Comparison of ENCODE assay signal across 21 cellular contexts in genomic region chr3:117893638-117894037, GRCh38.
DNase-seq lines count a peak whose midpoint lies in the region; ATAC-seq and TF ChIP-seq lines count a peak whose summit lies in the region.
"Had no signal": no experiment of that assay in that cellular context is flagged by ENCODE, and none has a peak within 500 bp of the region (broad histone marks: within the 10 kb centered on the region; RNA-seq: fewer than 3 reads in every experiment).

No MANE protein-coding gene starts in this region.

- H3K27me3 ChIP-seq in SK-N-SH (ENCODE audit: insufficient read depth), result no peaks in the 10 kb centered on the region
- no peaks in the 10 kb centered on the region for H3K27me3 ChIP-seq in neural cell (ENCODE audit: insufficient read depth, low read depth, low read length)
- no peaks in the 10 kb centered on the region for H3K27me3 ChIP-seq in thyroid gland
- H3K27me3 ChIP-seq: colonic mucosa, SJSA1, upper lobe of right lung had no signal

- H3K4me2 ChIP-seq in SK-N-SH, result no peak overlapping the region; the same call in 1 of the 2 replicates
- H3K4me2 ChIP-seq in neural cell (ENCODE audit: low read length), result no peak overlapping the region

- H3K27ac ChIP-seq in SK-N-SH (ENCODE audit: low read depth in 2 of 2, low read length in 1 of 2) (peak overlapping the region in 1 of 2 experiments; percentile 16; a peak in 1 of 4 replicates), neural cell (ENCODE audit: low read length) (peak overlapping the region; percentile 63), thyroid gland (no peak overlapping the region)
- H3K27ac ChIP-seq: 22Rv1, colonic mucosa, SJSA1, upper lobe of right lung had no signal

- H3K9ac ChIP-seq in SK-N-SH, result no peak overlapping the region
- no peak overlapping the region for H3K9ac ChIP-seq in neural cell (ENCODE audit: low read length)

- POLR2A ChIA-PET in SK-N-SH (lab: Yijun Ruan, JAX), result no interaction called here

- H2AFZ ChIP-seq in SK-N-SH (ENCODE audit: low read depth), result no peak overlapping the region
- no peak overlapping the region for H2AFZ ChIP-seq in neural cell (ENCODE audit: low read depth, low read length)

- TF ChIP-seq POLR2A in thyroid gland (IDR thresholded peaks at IDR 0.05), result no peak

- TF ChIP-seq RAD21 in SK-N-SH (IDR thresholded peaks at IDR 0.05; ENCODE audit: low read length) (no peak), neural cell (conservative IDR thresholded peaks at IDR 0.05) (no peak)

- CTCF ChIA-PET in SK-N-SH (lab: Yijun Ruan, JAX), result interaction anchor here (1.3 to 1.5 kb wide), 2 partner anchors 11 to 13 kb away, joined by 4 to 5 read pairs; no protein-coding TSS in a partner anchor

- TF ChIP-seq EP300 in SK-N-SH (IDR thresholded peaks at IDR 0.05; ENCODE audit: borderline replicate concordance in 1 of 2, low read depth in 1 of 2, low read length in 1 of 2) (no peak), neural cell (conservative IDR thresholded peaks at IDR 0.05; ENCODE audit: poor library complexity, severe bottlenecking) (peak; percentile 72)

- H4K20me1 ChIP-seq in SK-N-SH (ENCODE audit: insufficient read depth) (no peaks in the 10 kb centered on the region), neural cell (ENCODE audit: insufficient read depth) (no peaks in the 10 kb centered on the region)

- 37% methylated on average over 2 of the region's 2 CpGs for WGBS in SK-N-SH (ENCODE audit: low lambda C conversion rate)
- WGBS in thyroid gland, 2 donors, result 49 to 58% methylated on average over 2 of the region's 2 CpGs

- H3K9me3 ChIP-seq in SK-N-SH (no peaks in the 10 kb centered on the region), neural cell (ENCODE audit: low read length) (no peaks in the 10 kb centered on the region), thyroid gland (no peaks in the 10 kb centered on the region)
- H3K9me3 ChIP-seq: colonic mucosa, SJSA1, upper lobe of right lung had no signal

- H3K36me3 ChIP-seq in SK-N-SH (replicated peaks in 1 of 2; ENCODE audit: control insufficient read depth in 1 of 2, insufficient read depth in 2 of 2, low read length in 1 of 2) (no peaks in the 10 kb centered on the region), neural cell (ENCODE audit: insufficient read depth, low read length) (no peaks in the 10 kb centered on the region), thyroid gland (no peaks in the 10 kb centered on the region)
- H3K36me3 ChIP-seq: colonic mucosa, SJSA1, upper lobe of right lung had no signal

- H3K9me2 ChIP-seq in SK-N-SH (no peaks in the 10 kb centered on the region), neural cell (ENCODE audit: insufficient read depth, low read length) (no peaks in the 10 kb centered on the region)

- no peak for ATAC-seq in HG02938 (IDR thresholded peaks at IDR 0.05; ENCODE audit: unreplicated experiment)
- ATAC-seq: activated CD4-positive, alpha-beta T cell treated with anti-CD3 and anti-CD28 coated beads for 36 hours; upper lobe of right lung had no signal

- TF ChIP-seq CTCF in SK-N-SH (IDR thresholded peaks at IDR 0.05), result no peak
- TF ChIP-seq CTCF in neural cell (IDR thresholded peaks at IDR 0.05; ENCODE audit: poor library complexity, severe bottlenecking), result no peak
- TF ChIP-seq CTCF in thyroid gland (IDR thresholded peaks at IDR 0.05), result no peak

- peaks cover 5 to 8% of the 10 kb centered on the region in 2 experiments; a peak in 3 of 4 replicates for H3K4me1 ChIP-seq in SK-N-SH (ENCODE audit: control insufficient read depth in 1 of 2, insufficient read depth in 2 of 2, low read depth in 1 of 2, low read length in 1 of 2)
- H3K4me1 ChIP-seq in thyroid gland, result no peaks in the 10 kb centered on the region
- H3K4me1 ChIP-seq: colonic mucosa, SJSA1, upper lobe of right lung had no signal

- H3K4me3 ChIP-seq in SK-N-SH (ENCODE audit: low read depth in 2 of 2, low read length in 1 of 2) (no peak overlapping the region), neural cell (ENCODE audit: low read length) (peak overlapping the region; percentile 10), thyroid gland (replicated peaks in 1 of 3) (no peak overlapping the region)
- H3K4me3 ChIP-seq: colonic mucosa, SJSA1, upper lobe of right lung had no signal

- DNase-seq in NCI-H2081 (lab: John Stamatoyannopoulos, UW) (peak; percentile 15 to 68), NCI-H2081 treated with DMSO at 0.1 percent for 48 hours (lab: John Stamatoyannopoulos, UW) (no peak), NCI-H2029 treated with DMSO at 0.1 percent for 48 hours (lab: John Stamatoyannopoulos, UW) (peak; percentile 54), SK-N-SH (no peak), SKM-1 treated with dmso at 0.1 percent for 144 hours (lab: John Stamatoyannopoulos, UW; ENCODE audit: unreplicated experiment) (no peak), thyroid gland (no peak)
- DNase-seq: activated CD4-positive, alpha-beta T cell treated with anti-CD3 and anti-CD28 coated beads for 36 hours; activated naive CD4-positive, alpha-beta T cell; aorta; colonic mucosa; foreskin fibroblast; H9; NCI-H2107; retina; stimulated activated CD4-positive, alpha-beta T cell treated with anti-CD3 and anti-CD28 coated beads, Interleukin-15, amount 100 ng/mL, for 24 hours; T1000; upper lobe of right lung had no signal

- no peaks in the 10 kb centered on the region for H3K79me2 ChIP-seq in SK-N-SH (ENCODE audit: insufficient read depth)
- H3K79me2 ChIP-seq in neural cell (replicated peaks; ENCODE audit: insufficient read depth, low read length), result no peaks in the 10 kb centered on the region

- no peaks in the 10 kb centered on the region for H3F3A ChIP-seq in SK-N-SH (replicated peaks; ENCODE audit: insufficient read depth)
- H3F3A ChIP-seq in neural cell (ENCODE audit: insufficient read depth, low read length, poor library complexity, severe bottlenecking), result no peaks in the 10 kb centered on the region

- intact Hi-C loops in thyroid gland (cut with DNase I), result no loop called here

TF ChIP-seq in SK-N-SH, 30 proteins besides CTCF, POLR2A, EP300 and RAD21:
- TF ChIP-seq PBX3 (IDR thresholded peaks at IDR 0.05), result peak; percentile 33; the same call in 1 of the 2 replicates
- no peak for TF ChIP-seq TAF1 (IDR thresholded peaks at IDR 0.05; ENCODE audit: borderline replicate concordance, low read depth, low read length)
- TF ChIP-seq YY1 (IDR thresholded peaks at IDR 0.05; ENCODE audit: low read depth), result no peak
- no peak for TF ChIP-seq TEAD4 (IDR thresholded peaks at IDR 0.05; ENCODE audit: borderline replicate concordance, insufficient read depth)
TF ChIP-seq in SK-N-SH: peak in this region for 1.

TF ChIP-seq in neural cell, 6 proteins besides CTCF, POLR2A, EP300 and RAD21:
- no peak for TF ChIP-seq SMC3 (conservative IDR thresholded peaks at IDR 0.05; ENCODE audit: poor library complexity)
- peak; percentile 28 for TF ChIP-seq POLR2AphosphoS5 (IDR thresholded peaks at IDR 0.05)
- peak; percentile 71 for TF ChIP-seq REST (IDR thresholded peaks at IDR 0.05; ENCODE audit: borderline replicate concordance)

Comparison
In these comparisons a context has a peak if more than half of its experiments do, and no peak if none do; other contexts are left out.
1. DNase-seq: peak in NCI-H2081 (2 of 2) and NCI-H2029 treated with DMSO at 0.1 percent for 48 hours (single experiment); none in NCI-H2081 treated with DMSO at 0.1 percent for 48 hours (single experiment), SK-N-SH (single experiment), SKM-1 treated with dmso at 0.1 percent for 144 hours (single experiment) and thyroid gland (0 of 2).